In the genomic region with DNA sequence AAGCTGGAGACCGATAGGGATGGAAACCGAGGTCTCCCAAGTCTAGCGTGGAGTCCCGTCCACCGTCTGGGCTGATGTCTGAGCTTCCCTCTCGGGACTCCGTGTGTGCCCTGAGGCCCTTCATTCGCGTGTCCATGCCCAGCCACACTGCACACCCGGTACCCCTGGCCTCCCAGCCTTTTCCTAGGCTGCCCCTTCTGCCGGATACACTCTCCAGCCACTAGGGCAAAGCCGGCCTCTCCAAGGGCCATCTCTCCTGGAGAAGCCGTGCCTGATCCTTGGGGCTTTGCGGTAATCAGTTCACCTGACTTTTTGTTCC, we compare ENCODE assay signal across 1 cellular context.
TF ChIP-seq lines count a peak whose summit lies in the region.

No MANE protein-coding gene starts in this region.

TF ChIP-seq in GM23338, 12 proteins besides CTCF, POLR2A, EP300 and RAD21 (continued from another document):
- TF ChIP-seq, protein P1, sequence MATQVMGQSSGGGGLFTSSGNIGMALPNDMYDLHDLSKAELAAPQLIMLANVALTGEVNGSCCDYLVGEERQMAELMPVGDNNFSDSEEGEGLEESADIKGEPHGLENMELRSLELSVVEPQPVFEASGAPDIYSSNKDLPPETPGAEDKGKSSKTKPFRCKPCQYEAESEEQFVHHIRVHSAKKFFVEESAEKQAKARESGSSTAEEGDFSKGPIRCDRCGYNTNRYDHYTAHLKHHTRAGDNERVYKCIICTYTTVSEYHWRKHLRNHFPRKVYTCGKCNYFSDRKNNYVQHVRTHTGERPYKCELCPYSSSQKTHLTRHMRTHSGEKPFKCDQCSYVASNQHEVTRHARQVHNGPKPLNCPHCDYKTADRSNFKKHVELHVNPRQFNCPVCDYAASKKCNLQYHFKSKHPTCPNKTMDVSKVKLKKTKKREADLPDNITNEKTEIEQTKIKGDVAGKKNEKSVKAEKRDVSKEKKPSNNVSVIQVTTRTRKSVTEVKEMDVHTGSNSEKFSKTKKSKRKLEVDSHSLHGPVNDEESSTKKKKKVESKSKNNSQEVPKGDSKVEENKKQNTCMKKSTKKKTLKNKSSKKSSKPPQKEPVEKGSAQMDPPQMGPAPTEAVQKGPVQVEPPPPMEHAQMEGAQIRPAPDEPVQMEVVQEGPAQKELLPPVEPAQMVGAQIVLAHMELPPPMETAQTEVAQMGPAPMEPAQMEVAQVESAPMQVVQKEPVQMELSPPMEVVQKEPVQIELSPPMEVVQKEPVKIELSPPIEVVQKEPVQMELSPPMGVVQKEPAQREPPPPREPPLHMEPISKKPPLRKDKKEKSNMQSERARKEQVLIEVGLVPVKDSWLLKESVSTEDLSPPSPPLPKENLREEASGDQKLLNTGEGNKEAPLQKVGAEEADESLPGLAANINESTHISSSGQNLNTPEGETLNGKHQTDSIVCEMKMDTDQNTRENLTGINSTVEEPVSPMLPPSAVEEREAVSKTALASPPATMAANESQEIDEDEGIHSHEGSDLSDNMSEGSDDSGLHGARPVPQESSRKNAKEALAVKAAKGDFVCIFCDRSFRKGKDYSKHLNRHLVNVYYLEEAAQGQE (IDR thresholded peaks at IDR 0.05; ENCODE audit: unreplicated experiment) = no peak
- TF ChIP-seq EZH2phosphoT487 (IDR thresholded peaks at IDR 0.05; ENCODE audit: unreplicated experiment) = no peak
- TF ChIP-seq JUNB (IDR thresholded peaks at IDR 0.05; ENCODE audit: unreplicated experiment) = no peak
- no peak for TF ChIP-seq CREB1 (CRISPR knock-in tag; IDR thresholded peaks at IDR 0.05; ENCODE audit: low read depth)
- no peak for TF ChIP-seq POLR2AphosphoS5 (IDR thresholded peaks at IDR 0.05; ENCODE audit: low read depth)
- TF ChIP-seq, protein P2, sequence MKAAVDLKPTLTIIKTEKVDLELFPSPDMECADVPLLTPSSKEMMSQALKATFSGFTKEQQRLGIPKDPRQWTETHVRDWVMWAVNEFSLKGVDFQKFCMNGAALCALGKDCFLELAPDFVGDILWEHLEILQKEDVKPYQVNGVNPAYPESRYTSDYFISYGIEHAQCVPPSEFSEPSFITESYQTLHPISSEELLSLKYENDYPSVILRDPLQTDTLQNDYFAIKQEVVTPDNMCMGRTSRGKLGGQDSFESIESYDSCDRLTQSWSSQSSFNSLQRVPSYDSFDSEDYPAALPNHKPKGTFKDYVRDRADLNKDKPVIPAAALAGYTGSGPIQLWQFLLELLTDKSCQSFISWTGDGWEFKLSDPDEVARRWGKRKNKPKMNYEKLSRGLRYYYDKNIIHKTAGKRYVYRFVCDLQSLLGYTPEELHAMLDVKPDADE (IDR thresholded peaks at IDR 0.05) = no peak
- TF ChIP-seq EZH2 (IDR thresholded peaks at IDR 0.05; ENCODE audit: low read depth, unreplicated experiment) = no peak
- TF ChIP-seq ZNF114 (CRISPR knock-in tag; IDR thresholded peaks at IDR 0.05) = no peak
- no peak for TF ChIP-seq STAT1 (IDR thresholded peaks at IDR 0.05; ENCODE audit: unreplicated experiment)
- TF ChIP-seq NANOG (IDR thresholded peaks at IDR 0.05; ENCODE audit: borderline replicate concordance) = no peak
- TF ChIP-seq, protein P3, sequence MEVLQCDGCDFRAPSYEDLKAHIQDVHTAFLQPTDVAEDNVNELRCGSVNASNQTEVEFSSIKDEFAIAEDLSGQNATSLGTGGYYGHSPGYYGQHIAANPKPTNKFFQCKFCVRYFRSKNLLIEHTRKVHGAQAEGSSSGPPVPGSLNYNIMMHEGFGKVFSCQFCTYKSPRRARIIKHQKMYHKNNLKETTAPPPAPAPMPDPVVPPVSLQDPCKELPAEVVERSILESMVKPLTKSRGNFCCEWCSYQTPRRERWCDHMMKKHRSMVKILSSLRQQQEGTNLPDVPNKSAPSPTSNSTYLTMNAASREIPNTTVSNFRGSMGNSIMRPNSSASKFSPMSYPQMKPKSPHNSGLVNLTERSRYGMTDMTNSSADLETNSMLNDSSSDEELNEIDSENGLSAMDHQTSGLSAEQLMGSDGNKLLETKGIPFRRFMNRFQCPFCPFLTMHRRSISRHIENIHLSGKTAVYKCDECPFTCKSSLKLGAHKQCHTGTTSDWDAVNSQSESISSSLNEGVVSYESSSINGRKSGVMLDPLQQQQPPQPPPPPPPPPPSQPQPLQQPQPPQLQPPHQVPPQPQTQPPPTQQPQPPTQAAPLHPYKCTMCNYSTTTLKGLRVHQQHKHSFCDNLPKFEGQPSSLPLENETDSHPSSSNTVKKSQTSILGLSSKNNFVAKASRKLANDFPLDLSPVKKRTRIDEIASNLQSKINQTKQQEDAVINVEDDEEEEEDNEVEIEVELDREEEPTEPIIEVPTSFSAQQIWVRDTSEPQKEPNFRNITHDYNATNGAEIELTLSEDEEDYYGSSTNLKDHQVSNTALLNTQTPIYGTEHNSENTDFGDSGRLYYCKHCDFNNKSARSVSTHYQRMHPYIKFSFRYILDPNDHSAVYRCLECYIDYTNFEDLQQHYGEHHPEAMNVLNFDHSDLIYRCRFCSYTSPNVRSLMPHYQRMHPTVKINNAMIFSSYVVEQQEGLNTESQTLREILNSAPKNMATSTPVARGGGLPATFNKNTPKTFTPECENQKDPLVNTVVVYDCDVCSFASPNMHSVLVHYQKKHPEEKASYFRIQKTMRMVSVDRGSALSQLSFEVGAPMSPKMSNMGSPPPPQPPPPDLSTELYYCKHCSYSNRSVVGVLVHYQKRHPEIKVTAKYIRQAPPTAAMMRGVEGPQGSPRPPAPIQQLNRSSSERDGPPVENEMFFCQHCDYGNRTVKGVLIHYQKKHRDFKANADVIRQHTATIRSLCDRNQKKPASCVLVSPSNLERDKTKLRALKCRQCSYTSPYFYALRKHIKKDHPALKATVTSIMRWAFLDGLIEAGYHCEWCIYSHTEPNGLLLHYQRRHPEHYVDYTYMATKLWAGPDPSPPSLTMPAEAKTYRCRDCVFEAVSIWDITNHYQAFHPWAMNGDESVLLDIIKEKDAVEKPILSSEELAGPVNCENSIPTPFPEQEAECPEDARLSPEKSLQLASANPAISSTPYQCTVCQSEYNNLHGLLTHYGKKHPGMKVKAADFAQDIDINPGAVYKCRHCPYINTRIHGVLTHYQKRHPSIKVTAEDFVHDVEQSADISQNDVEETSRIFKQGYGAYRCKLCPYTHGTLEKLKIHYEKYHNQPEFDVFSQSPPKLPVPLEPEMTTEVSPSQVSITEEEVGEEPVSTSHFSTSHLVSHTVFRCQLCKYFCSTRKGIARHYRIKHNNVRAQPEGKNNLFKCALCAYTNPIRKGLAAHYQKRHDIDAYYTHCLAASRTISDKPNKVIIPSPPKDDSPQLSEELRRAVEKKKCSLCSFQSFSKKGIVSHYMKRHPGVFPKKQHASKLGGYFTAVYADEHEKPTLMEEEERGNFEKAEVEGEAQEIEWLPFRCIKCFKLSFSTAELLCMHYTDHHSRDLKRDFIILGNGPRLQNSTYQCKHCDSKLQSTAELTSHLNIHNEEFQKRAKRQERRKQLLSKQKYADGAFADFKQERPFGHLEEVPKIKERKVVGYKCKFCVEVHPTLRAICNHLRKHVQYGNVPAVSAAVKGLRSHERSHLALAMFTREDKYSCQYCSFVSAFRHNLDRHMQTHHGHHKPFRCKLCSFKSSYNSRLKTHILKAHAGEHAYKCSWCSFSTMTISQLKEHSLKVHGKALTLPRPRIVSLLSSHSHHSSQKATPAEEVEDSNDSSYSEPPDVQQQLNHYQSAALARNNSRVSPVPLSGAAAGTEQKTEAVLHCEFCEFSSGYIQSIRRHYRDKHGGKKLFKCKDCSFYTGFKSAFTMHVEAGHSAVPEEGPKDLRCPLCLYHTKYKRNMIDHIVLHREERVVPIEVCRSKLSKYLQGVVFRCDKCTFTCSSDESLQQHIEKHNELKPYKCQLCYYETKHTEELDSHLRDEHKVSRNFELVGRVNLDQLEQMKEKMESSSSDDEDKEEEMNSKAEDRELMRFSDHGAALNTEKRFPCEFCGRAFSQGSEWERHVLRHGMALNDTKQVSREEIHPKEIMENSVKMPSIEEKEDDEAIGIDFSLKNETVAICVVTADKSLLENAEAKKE (CRISPR knock-in tag; IDR thresholded peaks at IDR 0.05) = no peak
